Comparison of ENCODE assay signal across 16 cellular contexts in genomic region chr11:7515544-7515943, GRCh38. TPM values are rescaled to one million over a fixed set of nuclear protein-coding genes. Genes with fewer than 3 reads are reported as not detected.
A peak's percentile ranks its signal among the peaks of the same experiment; 100 is the strongest.
DNase-seq lines count a peak whose midpoint lies in the region; ATAC-seq, FAIRE-seq and TF ChIP-seq lines count a peak whose summit lies in the region.
"Had no signal": no experiment of that assay in that cellular context is flagged by ENCODE, and none has a peak within 500 bp of the region (broad histone marks: within the 10 kb centered on the region; RNA-seq: fewer than 3 reads in every experiment).

No MANE protein-coding gene starts in this region.

- H4K20me1 ChIP-seq in neural progenitor cell (ENCODE audit: low read depth): no peaks in the 10 kb centered on the region

- intact Hi-C loops in pancreas (cut with DNase I): no loop called here
- intact Hi-C loops in activated T-helper 2 cell treated with anti-CD3 and anti-CD28 coated beads, Interferon-gamma antibody, Interleukin-2, Interleukin-4, amounts not matched to agents 10 μg/mL and 5 μg/mL and 100 μg/mL, durations not matched to agents 14 hours and 24 hours and 36 hours (cut with micrococcal nuclease): loop anchor here (10.0 kb wide), 1 partner anchor 469 kb away; the partner anchor contains the start of gene EIF3F

- no peak overlapping the region for H3K9ac ChIP-seq in neural progenitor cell

- no peaks in the 10 kb centered on the region for H3K9me3 ChIP-seq in CD8-positive, alpha-beta memory T cell (ENCODE audit: low read length)
- H3K9me3 ChIP-seq in neural progenitor cell (ENCODE audit: low read depth): no peaks in the 10 kb centered on the region
- H3K9me3 ChIP-seq in pancreas: no peaks in the 10 kb centered on the region
- H3K9me3 ChIP-seq: thoracic aorta had no signal

- CTCF ChIA-PET in CD8-positive, alpha-beta memory T cell (lab: Charles Lee): interaction anchor here (0.8 to 2.2 kb wide), 3 partner anchors 11 to 150 kb away, joined by 3 to 9 read pairs (median 6); no protein-coding TSS in a partner anchor

- no peak overlapping the region for H3K4me3 ChIP-seq in CD8-positive, alpha-beta memory T cell (ENCODE audit: low read length)
- peak overlapping the region; percentile 79 for H3K4me3 ChIP-seq in NB4 (ENCODE audit: low read depth, low read length)
- no peak overlapping the region for H3K4me3 ChIP-seq in bronchial epithelial cell (ENCODE audit: low read depth, low read length)
- no peak overlapping the region for H3K4me3 ChIP-seq in neural progenitor cell
- no peak overlapping the region for H3K4me3 ChIP-seq in pancreas

- H3K27me3 ChIP-seq in CD8-positive, alpha-beta memory T cell (ENCODE audit: insufficient read depth, low read length, poor library complexity, severe bottlenecking): no peaks in the 10 kb centered on the region
- H3K27me3 ChIP-seq in bronchial epithelial cell (ENCODE audit: control insufficient read depth, insufficient read depth, low read length) (no peaks in the 10 kb centered on the region), neural progenitor cell (peaks cover 22% of the 10 kb centered on the region), pancreas (no peaks in the 10 kb centered on the region)

- peaks cover 37 to 51% (median 41%) of the 10 kb centered on the region in 3 donors for H3K4me1 Mint-ChIP-seq in CD8-positive, alpha-beta memory T cell
- H3K4me1 Mint-ChIP-seq in neural progenitor cell: peaks cover 21% of the 10 kb centered on the region
- peaks cover 10% of the 10 kb centered on the region for H3K4me1 Mint-ChIP-seq in activated T-helper 2 cell treated with anti-CD3 and anti-CD28 coated beads, Interferon-gamma antibody, Interleukin-2, Interleukin-4, amounts not matched to agents 10 μg/mL and 5 μg/mL and 100 μg/mL, durations not matched to agents 14 hours and 24 hours and 36 hours (ENCODE audit: low read depth)

- H3F3A ChIP-seq in neural progenitor cell (ENCODE audit: low read depth): peaks cover 11% of the 10 kb centered on the region

- no peaks in the 10 kb centered on the region for H3K36me3 ChIP-seq in CD8-positive, alpha-beta memory T cell (ENCODE audit: insufficient read depth, low read length)
- H3K36me3 ChIP-seq in bronchial epithelial cell (ENCODE audit: control insufficient read depth, insufficient read depth, low read length) (no peaks in the 10 kb centered on the region), neural progenitor cell (no peaks in the 10 kb centered on the region), pancreas (no peaks in the 10 kb centered on the region)
- H3K36me3 ChIP-seq: thoracic aorta had no signal

- peaks cover 0 to 3% of the 10 kb centered on the region in 2 donors for H3K27me3 Mint-ChIP-seq in CD8-positive, alpha-beta memory T cell
- peaks cover 13% of the 10 kb centered on the region for H3K27me3 Mint-ChIP-seq in neural progenitor cell (ENCODE audit: insufficient read depth, low read depth)
- peaks cover 30% of the 10 kb centered on the region for H3K27me3 Mint-ChIP-seq in activated T-helper 2 cell treated with anti-CD3 and anti-CD28 coated beads, Interferon-gamma antibody, Interleukin-2, Interleukin-4, amounts not matched to agents 10 μg/mL and 5 μg/mL and 100 μg/mL, durations not matched to agents 14 hours and 24 hours and 36 hours (ENCODE audit: low read depth)

- FAIRE-seq in bronchial epithelial cell (lab: Jason Lieb, UNC): peak; percentile 85
- no peak for FAIRE-seq in pancreas (lab: Jason Lieb, UNC)

- POLR2A ChIA-PET in CD8-positive, alpha-beta memory T cell (lab: Charles Lee): no interaction called here

- H3K79me2 ChIP-seq in neural progenitor cell (ENCODE audit: low read depth): no peaks in the 10 kb centered on the region

- DNase-seq in CD8-positive, alpha-beta memory T cell: no peak
- DNase-seq in NB4 (ENCODE audit: low read depth) (no peak), bronchial epithelial cell (ENCODE audit: low read depth) (no peak), neural progenitor cell (ENCODE audit: low spot score) (no peak), pancreas (no peak), LoVo (ENCODE audit: low spot score) (no peak), SKM-1 (lab: John Stamatoyannopoulos, UW; ENCODE audit: unreplicated experiment) (no peak)
- DNase-seq in activated T-helper 2 cell treated with anti-CD3 and anti-CD28 coated beads, Interferon-gamma antibody, Interleukin-2, Interleukin-4, amounts not matched to agents 10 μg/mL and 5 μg/mL and 100 μg/mL, durations not matched to agents 14 hours and 24 hours and 36 hours (ENCODE audit: low spot score): no peak
- DNase-seq: activated CD4-positive, alpha-beta T cell treated with anti-CD3 and anti-CD28 coated beads, Interleukin-2, amount 50 U/mL, for 4 hours; activated effector memory CD4-positive, alpha-beta T cell treated with anti-CD3 and anti-CD28 coated beads, Interleukin-2, amount 50 U/mL, for 16 hours; EL; foreskin melanocyte; mesendoderm; NCI-H2029; NCI-H748 treated with DMSO at 0.1 percent for 48 hours had no signal

- peak overlapping the region in 1 of 8 donors; percentile 58 for H3K27ac Mint-ChIP-seq in CD8-positive, alpha-beta memory T cell
- H3K27ac Mint-ChIP-seq in neural progenitor cell: no peak overlapping the region
- no peak overlapping the region for H3K27ac Mint-ChIP-seq in activated T-helper 2 cell treated with anti-CD3 and anti-CD28 coated beads, Interferon-gamma antibody, Interleukin-2, Interleukin-4, amounts not matched to agents 10 μg/mL and 5 μg/mL and 100 μg/mL, durations not matched to agents 14 hours and 24 hours and 36 hours

- peaks cover 24% of the 10 kb centered on the region for H3K4me1 ChIP-seq in CD8-positive, alpha-beta memory T cell (ENCODE audit: insufficient read depth, low read length)
- H3K4me1 ChIP-seq in neural progenitor cell: peaks cover 14% of the 10 kb centered on the region
- peaks cover 13 to 29% (median 20%) of the 10 kb centered on the region in 3 donors for H3K4me1 ChIP-seq in pancreas

- H2AFZ ChIP-seq in neural progenitor cell (replicated peaks): no peak overlapping the region

- H3K9me3 Mint-ChIP-seq in CD8-positive, alpha-beta memory T cell: no peaks in the 10 kb centered on the region
- peaks cover 6% of the 10 kb centered on the region for H3K9me3 Mint-ChIP-seq in neural progenitor cell
- H3K9me3 Mint-ChIP-seq in activated T-helper 2 cell treated with anti-CD3 and anti-CD28 coated beads, Interferon-gamma antibody, Interleukin-2, Interleukin-4, amounts not matched to agents 10 μg/mL and 5 μg/mL and 100 μg/mL, durations not matched to agents 14 hours and 24 hours and 36 hours: no peaks in the 10 kb centered on the region

- ATAC-seq in pancreas: no peak

- TF ChIP-seq CTCF in NB4 (IDR thresholded peaks at IDR 0.05; ENCODE audit: low read depth, low read length) (no peak), bronchial epithelial cell (IDR thresholded peaks at IDR 0.05; ENCODE audit: insufficient read depth, low read length, severe bottlenecking) (no peak), neural progenitor cell (IDR thresholded peaks at IDR 0.05) (no peak), pancreas (IDR thresholded peaks at IDR 0.05) (no peak)

- H3K4me2 ChIP-seq in neural progenitor cell: no peak overlapping the region

- H3K36me3 Mint-ChIP-seq in CD8-positive, alpha-beta memory T cell: peaks cover 0 to 3% (median 2%) of the 10 kb centered on the region in 3 donors
- no peaks in the 10 kb centered on the region for H3K36me3 Mint-ChIP-seq in neural progenitor cell
- H3K36me3 Mint-ChIP-seq in activated T-helper 2 cell treated with anti-CD3 and anti-CD28 coated beads, Interferon-gamma antibody, Interleukin-2, Interleukin-4, amounts not matched to agents 10 μg/mL and 5 μg/mL and 100 μg/mL, durations not matched to agents 14 hours and 24 hours and 36 hours (ENCODE audit: low read depth): no peaks in the 10 kb centered on the region

- peak overlapping the region in 5 of 7 donors; percentile 4 to 89 (median 26) for H3K4me3 Mint-ChIP-seq in CD8-positive, alpha-beta memory T cell
- peak overlapping the region; percentile 1 for H3K4me3 Mint-ChIP-seq in neural progenitor cell
- H3K4me3 Mint-ChIP-seq in activated T-helper 2 cell treated with anti-CD3 and anti-CD28 coated beads, Interferon-gamma antibody, Interleukin-2, Interleukin-4, amounts not matched to agents 10 μg/mL and 5 μg/mL and 100 μg/mL, durations not matched to agents 14 hours and 24 hours and 36 hours (ENCODE audit: low read depth): no peak overlapping the region

- no peak for TF ChIP-seq POLR2A in NB4 (IDR thresholded peaks at IDR 0.05; ENCODE audit: extremely low read depth, insufficient read length)

- no peak overlapping the region for H3K27ac ChIP-seq in CD8-positive, alpha-beta memory T cell (ENCODE audit: low read depth, low read length)
- H3K27ac ChIP-seq in neural progenitor cell: no peak overlapping the region
- H3K27ac ChIP-seq in pancreas: no peak overlapping the region
- H3K27ac ChIP-seq: thoracic aorta had no signal

RNA-seq across cellular contexts. Expression of gene PPFIBP2, which starts 1.7 kb away (rescaled TPM):
- total RNA-seq in CD8-positive, alpha-beta memory T cell: 1 to 10 TPM; 3.9 to 4.4 TPM
- polyA plus RNA-seq in CD8-positive, alpha-beta memory T cell: 6.8 TPM
- total RNA-seq in bronchial epithelial cell (15.0 and 41.6 TPM in 2 replicates), neural progenitor cell (ENCODE audit: low replicate concordance) (4.6 and 8.7 TPM in 2 replicates), pancreas (10 to 100 TPM in 5 of 6 donors, 1 to 10 TPM in 1; 8.6 to 24.7 (median 11.4) TPM)
- polyA plus RNA-seq in pancreas: 10 to 100 TPM in 1 of 2 donors, 1 to 10 TPM in 1; 8.0 to 12.6 TPM
- 1.1 and 2.1 TPM in 2 replicates for total RNA-seq in activated T-helper 2 cell treated with anti-CD3 and anti-CD28 coated beads, Interferon-gamma antibody, Interleukin-2, Interleukin-4, amounts not matched to agents 10 μg/mL and 5 μg/mL and 100 μg/mL, durations not matched to agents 14 hours and 24 hours and 36 hours

RNA-seq across cellular contexts. Expression of gene OLFML1, which starts 30.2 kb away (rescaled TPM):
- not detected for total RNA-seq in CD8-positive, alpha-beta memory T cell
- polyA plus RNA-seq in CD8-positive, alpha-beta memory T cell: not detected
- total RNA-seq in bronchial epithelial cell: not detected in 2 replicates
- not detected in 2 replicates for total RNA-seq in neural progenitor cell (ENCODE audit: low replicate concordance)
- 1 to 10 TPM in 4 of 6 donors, under 1 TPM in 2; 0.32 to 7.0 (median 1.6) TPM for total RNA-seq in pancreas
- polyA plus RNA-seq in pancreas: under 1 TPM; 0.70 to 0.76 TPM
- not detected in 2 replicates for total RNA-seq in activated T-helper 2 cell treated with anti-CD3 and anti-CD28 coated beads, Interferon-gamma antibody, Interleukin-2, Interleukin-4, amounts not matched to agents 10 μg/mL and 5 μg/mL and 100 μg/mL, durations not matched to agents 14 hours and 24 hours and 36 hours
